6 cellular contexts compared by ENCODE assay signal in the genomic region with DNA sequence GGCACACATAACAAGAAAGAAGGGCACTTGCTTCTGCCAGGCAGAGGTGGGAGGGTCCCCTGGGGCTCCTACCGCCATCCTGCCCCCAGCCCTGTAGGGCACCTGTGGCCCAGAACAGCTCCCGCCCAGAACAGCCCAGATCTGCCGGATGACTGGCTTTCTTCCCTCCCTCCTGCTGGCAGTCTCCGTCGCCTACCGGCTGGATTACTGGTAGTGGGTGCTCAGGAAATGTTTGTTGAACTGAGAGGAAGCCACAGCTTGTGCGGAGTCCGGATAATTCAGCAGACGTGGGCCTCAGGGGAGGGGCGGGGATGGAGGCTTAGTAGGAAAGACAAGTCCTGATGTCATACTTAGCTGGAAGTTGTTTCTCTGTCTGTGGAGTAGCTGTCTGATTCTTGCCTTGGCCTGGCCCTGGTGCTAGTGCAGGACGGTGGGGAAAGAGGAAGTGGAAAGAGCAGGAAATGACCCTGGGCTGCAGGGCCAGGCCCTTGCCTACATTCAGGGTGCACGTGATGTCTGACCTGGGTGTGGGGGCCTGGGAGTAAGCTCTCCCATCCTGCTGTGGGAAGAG.
A peak's percentile ranks its signal among the peaks of the same experiment; 100 is the strongest.
DNase-seq lines count a peak whose midpoint lies in the region; ATAC-seq and TF ChIP-seq lines count a peak whose summit lies in the region.

No MANE protein-coding gene starts in this region.

- TF ChIP-seq CTCF in epithelial cell of esophagus (IDR thresholded peaks at IDR 0.05; ENCODE audit: insufficient read depth, low read depth, low read length, missing control alignments) = no peak

- H3K4me3 ChIP-seq in epithelial cell of esophagus (ENCODE audit: low read length) = no peak overlapping the region

- DNase-seq in stimulated activated CD4-positive, alpha-beta T cell treated with anti-CD3 and anti-CD28 coated beads, Interleukin-1b, Interleukin-23, amount 100 ng/mL, for 48 hours = peak; percentile 44
- DNase-seq in stimulated activated CD4-positive, alpha-beta T cell treated with anti-CD3 and anti-CD28 coated beads, Interleukin-2, amount 100 ng/mL, for 48 hours = no peak
- peak; percentile 72 for DNase-seq in epithelial cell of esophagus (ENCODE audit: low read depth)
- DNase-seq in putamen (ENCODE audit: low spot score) = peak; percentile 54

- ATAC-seq in HG03045 (IDR thresholded peaks at IDR 0.05; ENCODE audit: unreplicated experiment) (no peak), GM18867 (IDR thresholded peaks at IDR 0.05; ENCODE audit: unreplicated experiment) (no peak)

Comparison
In these comparisons a context has a peak if more than half of its experiments do, and no peak if none do; other contexts are left out.
1. DNase-seq: peak in stimulated activated CD4-positive, alpha-beta T cell treated with anti-CD3 and anti-CD28 coated beads, Interleukin-1b, Interleukin-23, amount 100 ng/mL, for 48 hours (single experiment), epithelial cell of esophagus (single experiment) and putamen (single experiment); none in stimulated activated CD4-positive, alpha-beta T cell treated with anti-CD3 and anti-CD28 coated beads, Interleukin-2, amount 100 ng/mL, for 48 hours (0 of 2).